Comparison of ENCODE assay signal across 10 cellular contexts in genomic region chr2:96141624-96141967, GRCh38. TPM values are rescaled to one million over a fixed set of nuclear protein-coding genes. Genes with fewer than 3 reads are reported as not detected.
"Had no signal": no experiment of that assay in that cellular context is flagged by ENCODE, and none has a peak within 500 bp of the region (broad histone marks: within the 10 kb centered on the region; RNA-seq: fewer than 3 reads in every experiment).

No MANE protein-coding gene starts in this region.

RNA-seq across cellular contexts. Expression of gene ASTL, which starts 3.3 kb away (rescaled TPM):
- total RNA-seq: adrenal gland, astrocyte, frontal cortex, left lobe of liver, psoas muscle, right cardiac atrium, skeletal muscle tissue had no signal
- polyA plus RNA-seq: adrenal gland, keratinocyte, mammary epithelial cell, right cardiac atrium, SK-N-SH had no signal

RNA-seq across cellular contexts. Expression of gene ADRA2B, which starts 25.2 kb away (rescaled TPM):
- total RNA-seq: astrocyte had no signal
- polyA plus RNA-seq: keratinocyte, SK-N-SH had no signal
